8 cellular contexts compared by ENCODE assay signal in the genomic region with DNA sequence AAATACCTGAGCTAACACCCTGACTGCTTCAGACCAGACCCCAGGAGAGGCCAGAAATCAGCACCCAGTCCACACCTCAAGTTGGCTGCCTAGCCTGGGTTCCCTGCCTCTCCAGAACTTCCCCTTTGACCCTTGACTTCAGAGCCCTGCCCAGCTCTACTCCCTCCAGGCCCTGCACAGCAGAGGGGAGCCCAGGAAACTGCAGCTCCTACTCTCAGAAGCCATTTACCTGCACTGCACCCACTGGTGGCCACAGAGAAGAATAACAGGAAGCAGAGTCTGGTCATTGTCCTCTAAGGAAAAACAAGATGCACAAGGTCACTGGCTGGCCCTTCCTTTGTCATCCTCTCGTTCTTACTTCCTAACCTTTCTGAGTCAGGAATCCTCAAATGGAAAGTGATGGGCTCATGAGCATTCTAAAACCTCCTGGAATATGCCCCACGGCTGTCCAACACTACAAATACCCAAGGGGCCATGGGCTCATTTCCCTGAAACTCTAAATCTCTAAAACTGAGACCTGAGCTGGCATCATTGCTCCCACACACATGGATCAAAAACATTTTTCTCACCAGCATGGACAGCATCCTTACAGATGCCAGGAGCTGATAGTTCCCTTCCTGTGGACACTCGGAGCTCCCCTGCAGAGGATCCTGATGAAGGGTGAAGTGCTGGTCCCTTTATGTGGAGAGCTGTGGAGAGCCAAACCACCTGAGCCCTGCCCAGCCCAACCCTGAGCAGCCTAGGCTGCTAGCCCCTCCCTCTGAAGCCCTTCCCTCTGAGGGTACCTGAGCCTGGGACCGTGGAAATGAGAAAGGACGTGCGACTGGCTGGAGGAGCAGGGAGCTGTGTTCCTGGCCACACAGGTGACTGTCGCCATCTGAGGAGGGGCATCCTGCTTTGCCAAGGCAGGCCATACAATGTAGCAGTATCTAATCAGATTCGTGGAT. TPM values are rescaled to one million over a fixed set of nuclear protein-coding genes. Genes with fewer than 3 reads are reported as not detected.
DNase-seq lines count a peak whose midpoint lies in the region; ATAC-seq, FAIRE-seq and TF ChIP-seq lines count a peak whose summit lies in the region.

A gene (minus strand): TSS at position 652 of the 947 bp plus-strand sequence. CDS start 68 bp downstream, at position 584.

- H3K27me3 Mint-ChIP-seq in nephron (ENCODE audit: low read depth), result no peaks in the 10 kb centered on the region

- intact Hi-C loops in posterior vena cava (cut with DNase I), result no loop called here

- H3K27ac Mint-ChIP-seq in nephron, result no peak within 1 kb of the TSS

- no peaks in the 10 kb centered on the region for H3K9me3 Mint-ChIP-seq in nephron

- peak; percentile 69 for TF ChIP-seq CTCF in AG09309 (IDR thresholded peaks at IDR 0.05; ENCODE audit: control insufficient read depth, insufficient read depth, low read depth, low read length, missing control alignments)
- TF ChIP-seq CTCF in nephron (IDR thresholded peaks at IDR 0.05; ENCODE audit: unreplicated experiment in 3 of 3), result peak; percentile 38 to 61 (median 58)

- no peak for DNase-seq in AG09309 (ENCODE audit: low read depth)
- peak; percentile 64 for DNase-seq in GM18507 (ENCODE audit: extremely low spot score, insufficient read length, low read depth)
- DNase-seq in LoVo (ENCODE audit: low spot score), result peak; percentile 39
- peak; percentile 3 for DNase-seq in effector CD8-positive, alpha-beta T cell (lab: John Stamatoyannopoulos, UW)
- no peak for DNase-seq in posterior vena cava (ENCODE audit: low spot score)
- no peak for DNase-seq in NCI-H1105 (lab: John Stamatoyannopoulos, UW)

- FAIRE-seq in GM18507 (lab: Jason Lieb, UNC), result peak; percentile 79

- H3K36me3 Mint-ChIP-seq in nephron (ENCODE audit: low read depth), result no peaks in the 10 kb centered on the region

- no peak within 1 kb of the TSS for H3K4me3 ChIP-seq in AG09309 (ENCODE audit: control insufficient read depth, low read depth, low read length)

- H3K4me3 Mint-ChIP-seq in nephron, result no peak within 1 kb of the TSS

- H3K4me1 Mint-ChIP-seq in nephron, result peaks cover 6% of the 10 kb centered on the region

- peak; percentile 61 to 68 for ATAC-seq in activated CD4-positive, CD25-positive, alpha-beta regulatory T cell treated with anti-CD3 and anti-CD28 coated beads, Interleukin-2, amount 50 U/mL, for 24 hours

RNA-seq across cellular contexts. Expression of the gene that starts here (rescaled TPM):
- not detected for total RNA-seq in posterior vena cava

Comparison
In these comparisons a context has a peak if more than half of its experiments do, and no peak if none do; other contexts are left out.
1. DNase-seq: peak in GM18507 (single experiment), LoVo (single experiment) and effector CD8-positive, alpha-beta T cell (single experiment); none in AG09309 (single experiment), posterior vena cava (single experiment) and NCI-H1105 (single experiment).